ENCODE assay signal across 8 cellular contexts in genomic region chr3:101573449-101574387, GRCh38. TPM values are rescaled to one million over a fixed set of nuclear protein-coding genes. Genes with fewer than 3 reads are reported as not detected.
DNase-seq lines count a peak whose midpoint lies in the region; ATAC-seq and TF ChIP-seq lines count a peak whose summit lies in the region.

Gene PCNP (plus strand): TSS chr3:101574180. CDS start chr3:101574216, 36 bp downstream.

- peaks cover 25% of the 10 kb centered on the region for H3K4me1 Mint-ChIP-seq in dendritic cell treated with granulocyte-macrophage colony-stimulating factor and Interleukin-4, amounts not matched to agents 40 ng/mL and 50 ng/mL, for 4 days (ENCODE audit: low read depth)

- no peaks in the 10 kb centered on the region for H3K9me3 ChIP-seq in left lung

- peak; percentile 86 to 95 for TF ChIP-seq CTCF in left lung (IDR thresholded peaks at IDR 0.05)

- peak; percentile 65 to 99 (median 97) for DNase-seq in C1 segment of cervical spinal cord (lab: John Stamatoyannopoulos, UW)
- peak; percentile 98 for DNase-seq in NCI-H748 (lab: John Stamatoyannopoulos, UW; ENCODE audit: unreplicated experiment)
- DNase-seq in activated CD4-positive, alpha-beta T cell treated with anti-CD3 and anti-CD28 coated beads, Interleukin-2, amount 50 U/mL, for 24 hours (ENCODE audit: low read depth in 1 of 2, low spot score in 1 of 2), result peak; percentile 98 to 99
- peak; percentile 99 to 100 for DNase-seq in left lung
- DNase-seq in stimulated activated CD4-positive, alpha-beta T cell treated with anti-CD3 and anti-CD28 coated beads, Interleukin-4, amount 100 ng/mL, for 1 hour, result peak; percentile 99

- H3K27ac ChIP-seq in left lung, result peak within 1 kb of the TSS; percentile 96 to 97

- H3K36me3 ChIP-seq in left lung, result peaks cover 0 to 12% of the 10 kb centered on the region in 2 donors

- H3K36me3 Mint-ChIP-seq in dendritic cell treated with granulocyte-macrophage colony-stimulating factor and Interleukin-4, amounts not matched to agents 40 ng/mL and 50 ng/mL, for 4 days (ENCODE audit: low read depth), result peaks cover 24% of the 10 kb centered on the region

- intact Hi-C loops in dendritic cell treated with granulocyte-macrophage colony-stimulating factor and Interleukin-4, amounts not matched to agents 40 ng/mL and 50 ng/mL, for 4 days (cut with micrococcal nuclease), result loop anchor here (1.0 to 5.0 kb wide), 5 partner anchors 12 to 1171 kb away; partner anchors contain the start of genes LNP1, SENP7, TFG and TOMM70
- intact Hi-C loops in left lung (cut with DNase I), result no loop called here

- H3K27me3 ChIP-seq in left lung, result no peaks in the 10 kb centered on the region

- H3K4me3 ChIP-seq in left lung, result peak within 1 kb of the TSS; percentile 90 to 93

- H3K4me3 Mint-ChIP-seq in dendritic cell treated with granulocyte-macrophage colony-stimulating factor and Interleukin-4, amounts not matched to agents 40 ng/mL and 50 ng/mL, for 4 days, result peak within 1 kb of the TSS; percentile 82

- peaks cover 7% of the 10 kb centered on the region for H3K27me3 Mint-ChIP-seq in dendritic cell treated with granulocyte-macrophage colony-stimulating factor and Interleukin-4, amounts not matched to agents 40 ng/mL and 50 ng/mL, for 4 days

- no peaks in the 10 kb centered on the region for H3K9me3 Mint-ChIP-seq in dendritic cell treated with granulocyte-macrophage colony-stimulating factor and Interleukin-4, amounts not matched to agents 40 ng/mL and 50 ng/mL, for 4 days

- H3K4me1 ChIP-seq in left lung, result peaks cover 14 to 35% of the 10 kb centered on the region in 2 donors

- ATAC-seq in GM19328 (IDR thresholded peaks at IDR 0.05; ENCODE audit: unreplicated experiment) (peak; percentile 79), HG03521 (IDR thresholded peaks at IDR 0.05; ENCODE audit: unreplicated experiment) (peak; percentile 88), left lung (peak; percentile 97)

- peak within 1 kb of the TSS; percentile 91 for H3K27ac Mint-ChIP-seq in dendritic cell treated with granulocyte-macrophage colony-stimulating factor and Interleukin-4, amounts not matched to agents 40 ng/mL and 50 ng/mL, for 4 days

RNA-seq across cellular contexts. Expression of gene PCNP, which starts in this region (rescaled TPM):
- total RNA-seq in left lung, result 100 to 1,000 TPM; 137 to 142 TPM

Comparison
In these comparisons a context has a peak if more than half of its experiments do, and no peak if none do; other contexts are left out.
1. Peak in every context shown above with its lines: DNase-seq, ATAC-seq, H3K4me3 ChIP-seq and H3K27ac ChIP-seq.